Comparison of ENCODE assay signal across 21 cellular contexts in genomic region chr12:61282790-61283575, GRCh38.
"Had no signal": no experiment of that assay in that cellular context is flagged by ENCODE, and none has a peak within 500 bp of the region (broad histone marks: within the 10 kb centered on the region; RNA-seq: fewer than 3 reads in every experiment).

No MANE protein-coding gene starts in this region.

- H3K27me3 ChIP-seq: dorsolateral prefrontal cortex, esophagus squamous epithelium, heart left ventricle, transverse colon had no signal

- H3K4me1 ChIP-seq: esophagus squamous epithelium, heart left ventricle, transverse colon had no signal

- H3K27ac ChIP-seq: dorsolateral prefrontal cortex, esophagus squamous epithelium, heart left ventricle, transverse colon had no signal

- DNase-seq: activated CD4-positive, alpha-beta T cell treated with anti-CD3 and anti-CD28 coated beads, Interleukin-2, amount 50 U/mL, for 4 hours; activated naive CD4-positive, alpha-beta T cell; activated naive CD8-positive, alpha-beta T cell treated with anti-CD3 and anti-CD28 coated beads, Interleukin-2, amount 10 ng/mL, durations not matched to agents 7 days and 5 days; activated T-cell treated with anti-CD3 and anti-CD28 coated beads for 4 hours; dorsolateral prefrontal cortex; esophagus squamous epithelium; heart left ventricle; immature natural killer cell; left cardiac atrium; naive thymus-derived CD8-positive, alpha-beta T cell; posterior cingulate gyrus; right cardiac atrium; small intestine; stimulated activated CD4-positive, alpha-beta T cell treated with anti-CD3 and anti-CD28 coated beads, Interleukin-4, amount 100 ng/mL, for 24 hours; stimulated activated naive CD4-positive, alpha-beta T cell; T-helper 1 cell; T1000; transverse colon had no signal

- H3K4me3 ChIP-seq: dorsolateral prefrontal cortex, esophagus squamous epithelium, heart left ventricle, transverse colon had no signal

- FAIRE-seq: frontal cortex, small intestine had no signal

- ATAC-seq: activated CD4-positive, CD25-positive, alpha-beta regulatory T cell treated with anti-CD3 and anti-CD28 coated beads, Interleukin-2, amount 50 U/mL, for 24 hours; heart left ventricle; left cardiac atrium; naive thymus-derived CD8-positive, alpha-beta T cell; right cardiac atrium; SK-N-SH treated with all-trans-retinoic acid at 6 μM for 48 hours had no signal

- H3K36me3 ChIP-seq: esophagus squamous epithelium, heart left ventricle, transverse colon had no signal
